ENCODE assay signal across 15 cellular contexts in genomic region chr1:56072310-56072709, GRCh38.
"Had no signal": no experiment of that assay in that cellular context is flagged by ENCODE, and none has a peak within 500 bp of the region (broad histone marks: within the 10 kb centered on the region; RNA-seq: fewer than 3 reads in every experiment).

No MANE protein-coding gene starts in this region.

- DNase-seq: activated CD4-positive, alpha-beta T cell treated with anti-CD3 and anti-CD28 coated beads for 1 hour; activated gamma-delta T cell treated with Interleukin-2 at 50 U/mL for 16 hours; activated T-cell treated with anti-CD3 and anti-CD28 coated beads, Interleukin-2, amount 50 U/mL, for 1 hour; colonic mucosa; endodermal cell; foreskin keratinocyte; glutamatergic neuron; hippocampal formation; kidney glomerular epithelial cell; left lung; mammary epithelial cell; naive thymus-derived CD8-positive, alpha-beta T cell; T-cell had no signal

- H3K4me3 ChIP-seq: colonic mucosa, left lung, neural progenitor cell had no signal

- H3K36me3 ChIP-seq: colonic mucosa, left lung, neural progenitor cell had no signal

- H3K4me1 ChIP-seq: colonic mucosa, left lung, neural progenitor cell had no signal

- H3K27me3 ChIP-seq: colonic mucosa, foreskin keratinocyte, left lung, neural progenitor cell had no signal

- ATAC-seq: foreskin keratinocyte; left lung; naive thymus-derived CD8-positive, alpha-beta T cell; T-cell had no signal

- H3K27ac ChIP-seq: colonic mucosa, epithelial cell of prostate, foreskin keratinocyte, neural progenitor cell had no signal

- H3K9me3 ChIP-seq: colonic mucosa, left lung had no signal
